12 cellular contexts compared by ENCODE assay signal in the genomic region with DNA sequence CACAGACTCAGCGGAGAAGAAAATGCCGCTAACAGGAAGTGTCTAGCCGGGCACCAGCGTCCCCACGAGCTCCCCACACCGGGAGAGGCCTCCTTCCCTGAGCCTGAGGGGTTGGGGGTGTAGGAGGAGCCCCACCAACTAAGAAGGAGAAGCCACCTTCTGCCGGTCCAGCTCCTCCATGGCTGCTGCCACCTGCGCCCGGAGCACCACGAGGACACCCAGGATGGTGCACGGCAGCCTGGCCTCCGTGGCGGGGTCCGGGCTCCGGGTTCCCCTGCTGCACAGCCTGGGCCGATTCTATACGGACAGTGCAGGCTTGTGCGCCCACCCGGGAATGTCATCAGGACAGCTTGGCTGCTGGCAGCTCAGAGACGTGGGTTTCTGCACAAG. TPM values are rescaled to one million over a fixed set of nuclear protein-coding genes. Genes with fewer than 3 reads are reported as not detected.
"Had no signal": no experiment of that assay in that cellular context is flagged by ENCODE, and none has a peak within 500 bp of the region (broad histone marks: within the 10 kb centered on the region; RNA-seq: fewer than 3 reads in every experiment).

No MANE protein-coding gene starts in this region.

- H3K36me3 ChIP-seq: adrenal gland, esophagus muscularis mucosa had no signal

- H3K27ac ChIP-seq: adrenal gland, esophagus muscularis mucosa, hepatocyte had no signal

- H3K27me3 ChIP-seq: adrenal gland, hepatocyte had no signal

- H3K27ac Mint-ChIP-seq: activated naive CD4-positive, alpha-beta T cell treated with anti-CD3 and anti-CD28 coated beads, Interleukin-2, amount 50 U/mL, for 72 hours had no signal

- H3K4me3 ChIP-seq: adrenal gland, esophagus muscularis mucosa, hepatocyte, smooth muscle cell had no signal

- H3K4me1 ChIP-seq: adrenal gland had no signal

- H3K9me3 ChIP-seq: adrenal gland had no signal

- H3K4me3 Mint-ChIP-seq: nephron had no signal

RNA-seq across cellular contexts. Expression of gene LCN8, which starts 0.3 kb away (rescaled TPM):
- total RNA-seq: activated naive CD4-positive, alpha-beta T cell treated with anti-CD3 and anti-CD28 coated beads, Interleukin-2, amount 50 U/mL, for 72 hours; adrenal gland; cerebellum; dermis blood vessel endothelial cell; endothelial cell of umbilical vein; esophagus muscularis mucosa; hepatocyte; liver; mesenteric fat pad; posterior vena cava; smooth muscle cell had no signal

RNA-seq across cellular contexts. Expression of gene LCN15, which starts 6.6 kb away (rescaled TPM):
- total RNA-seq: activated naive CD4-positive, alpha-beta T cell treated with anti-CD3 and anti-CD28 coated beads, Interleukin-2, amount 50 U/mL, for 72 hours; adrenal gland; cerebellum; dermis blood vessel endothelial cell; endothelial cell of umbilical vein; esophagus muscularis mucosa; liver; posterior vena cava; smooth muscle cell had no signal

RNA-seq across cellular contexts. Expression of gene LCN6, which starts 9.4 kb away (rescaled TPM):
- total RNA-seq: activated naive CD4-positive, alpha-beta T cell treated with anti-CD3 and anti-CD28 coated beads, Interleukin-2, amount 50 U/mL, for 72 hours; cerebellum; endothelial cell of umbilical vein; hepatocyte; liver; smooth muscle cell had no signal

RNA-seq across cellular contexts. Expression of gene LCN10, which starts 15.0 kb away (rescaled TPM):
- total RNA-seq: cerebellum, dermis blood vessel endothelial cell, endothelial cell of umbilical vein, hepatocyte, smooth muscle cell had no signal
